ENCODE assay signal across 1 cellular context in the genomic region with DNA sequence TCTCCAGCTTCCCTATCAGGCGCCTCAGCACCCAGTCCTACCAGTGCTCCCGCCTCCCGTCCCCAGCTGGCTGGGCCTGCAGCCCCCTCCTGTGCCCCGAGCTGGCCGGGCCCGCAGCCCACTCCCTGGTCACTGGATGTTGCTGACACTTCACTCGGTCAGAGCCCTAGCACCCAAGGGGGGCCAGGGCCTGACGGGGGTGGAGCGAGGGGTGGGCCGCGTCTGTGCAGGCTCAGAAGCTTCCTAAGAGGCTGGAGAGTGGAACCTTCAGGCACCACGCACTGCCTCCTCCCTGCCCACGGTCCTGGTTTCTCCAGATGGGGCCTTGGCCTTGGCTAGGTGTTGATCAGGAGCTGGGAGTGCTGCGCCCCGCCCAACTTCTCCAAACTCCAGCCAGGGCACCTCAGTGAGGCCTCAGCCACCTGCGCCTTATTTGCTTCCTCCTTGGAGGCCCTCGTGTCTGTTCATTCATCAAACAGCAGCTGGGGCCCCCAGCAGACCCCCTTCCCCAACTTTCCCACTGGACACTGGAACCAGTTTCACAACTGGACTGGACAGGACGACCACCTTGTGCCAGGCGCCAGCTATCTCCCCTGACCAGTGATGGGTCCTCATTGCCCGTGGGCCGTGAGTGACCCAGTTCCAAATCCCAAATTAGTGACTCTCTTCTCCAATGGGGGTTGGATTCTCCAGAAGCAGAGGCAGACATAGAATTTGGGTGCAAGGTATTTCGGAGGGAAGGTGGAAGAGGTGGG.
TF ChIP-seq lines count a peak whose summit lies in the region.

No MANE protein-coding gene starts in this region.

TF ChIP-seq in IMR-90, 13 proteins besides CTCF, POLR2A, EP300 and RAD21:
- TF ChIP-seq RCOR1 (IDR thresholded peaks at IDR 0.05; ENCODE audit: insufficient replicate concordance, low read length), result no peak
- no peak for TF ChIP-seq SMC3 (IDR thresholded peaks at IDR 0.05; ENCODE audit: low read depth, low read length)
- TF ChIP-seq FOS (IDR thresholded peaks at IDR 0.05; ENCODE audit: low read depth, low read length), result no peak
- TF ChIP-seq MAZ (IDR thresholded peaks at IDR 0.05; ENCODE audit: borderline replicate concordance, low read depth, low read length), result no peak
- TF ChIP-seq, protein P1, sequence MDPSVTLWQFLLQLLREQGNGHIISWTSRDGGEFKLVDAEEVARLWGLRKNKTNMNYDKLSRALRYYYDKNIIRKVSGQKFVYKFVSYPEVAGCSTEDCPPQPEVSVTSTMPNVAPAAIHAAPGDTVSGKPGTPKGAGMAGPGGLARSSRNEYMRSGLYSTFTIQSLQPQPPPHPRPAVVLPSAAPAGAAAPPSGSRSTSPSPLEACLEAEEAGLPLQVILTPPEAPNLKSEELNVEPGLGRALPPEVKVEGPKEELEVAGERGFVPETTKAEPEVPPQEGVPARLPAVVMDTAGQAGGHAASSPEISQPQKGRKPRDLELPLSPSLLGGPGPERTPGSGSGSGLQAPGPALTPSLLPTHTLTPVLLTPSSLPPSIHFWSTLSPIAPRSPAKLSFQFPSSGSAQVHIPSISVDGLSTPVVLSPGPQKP (IDR thresholded peaks at IDR 0.05; ENCODE audit: borderline replicate concordance, low read depth, low read length), result no peak
- no peak for TF ChIP-seq RFX5 (IDR thresholded peaks at IDR 0.05; ENCODE audit: low read depth, low read length)
- TF ChIP-seq MXI1 (IDR thresholded peaks at IDR 0.05; ENCODE audit: borderline replicate concordance, low read depth, low read length), result no peak
- TF ChIP-seq NFE2L2 (IDR thresholded peaks at IDR 0.05; ENCODE audit: low read depth, low read length), result no peak
- TF ChIP-seq MAFK (IDR thresholded peaks at IDR 0.05; ENCODE audit: low read depth, low read length), result no peak
- TF ChIP-seq, protein P2, sequence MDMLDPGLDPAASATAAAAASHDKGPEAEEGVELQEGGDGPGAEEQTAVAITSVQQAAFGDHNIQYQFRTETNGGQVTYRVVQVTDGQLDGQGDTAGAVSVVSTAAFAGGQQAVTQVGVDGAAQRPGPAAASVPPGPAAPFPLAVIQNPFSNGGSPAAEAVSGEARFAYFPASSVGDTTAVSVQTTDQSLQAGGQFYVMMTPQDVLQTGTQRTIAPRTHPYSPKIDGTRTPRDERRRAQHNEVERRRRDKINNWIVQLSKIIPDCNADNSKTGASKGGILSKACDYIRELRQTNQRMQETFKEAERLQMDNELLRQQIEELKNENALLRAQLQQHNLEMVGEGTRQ (IDR thresholded peaks at IDR 0.05; ENCODE audit: low read depth, low read length), result no peak
- TF ChIP-seq CEBPB (IDR thresholded peaks at IDR 0.05; ENCODE audit: low read depth, low read length), result no peak
- TF ChIP-seq BHLHE40 (IDR thresholded peaks at IDR 0.05; ENCODE audit: low read depth, low read length), result no peak
- TF ChIP-seq CHD1 (IDR thresholded peaks at IDR 0.05; ENCODE audit: low read depth, low read length), result no peak
TF ChIP-seq in IMR-90: peak in this region for 0.
